Comparison of ENCODE assay signal across 8 cellular contexts in genomic region chr10:110425684-110426293, GRCh38.
DNase-seq lines count a peak whose midpoint lies in the region; ATAC-seq, FAIRE-seq and TF ChIP-seq lines count a peak whose summit lies in the region.

No MANE protein-coding gene starts in this region.

- intact Hi-C loops in kidney (cut with DNase I), result no loop called here

- DNase-seq in AG20443 (ENCODE audit: low spot score) (peak; percentile 86), iris pigment epithelial cell (ENCODE audit: low read depth) (peak; percentile 99), thoracic aorta (ENCODE audit: low spot score) (no peak), NCI-H1436 treated with DMSO at 0.1 percent for 48 hours (lab: John Stamatoyannopoulos, UW) (no peak), kidney (no peak)
- peak; percentile 41 for DNase-seq in activated CD8-positive, alpha-beta memory T cell treated with anti-CD3 and anti-CD28 coated beads, Interleukin-2, amount 50 U/mL, for 4 hours

- H3K27me3 ChIP-seq in thoracic aorta (replicated peaks; ENCODE audit: insufficient read depth), result no peaks in the 10 kb centered on the region

- FAIRE-seq in kidney (lab: Jason Lieb, UNC), result no peak

- H3K9me3 ChIP-seq in thoracic aorta, result no peaks in the 10 kb centered on the region
- no peaks in the 10 kb centered on the region for H3K9me3 ChIP-seq in kidney (ENCODE audit: control insufficient read depth in 1 of 2, low read length in 2 of 2)

- H3K4me1 ChIP-seq in thoracic aorta (ENCODE audit: control insufficient read depth in 1 of 2, low read depth in 2 of 2) (peaks cover 0 to 2% of the 10 kb centered on the region in 2 donors), kidney (ENCODE audit: control insufficient read depth in 1 of 2, insufficient read depth in 1 of 2, low read depth in 1 of 2, low read length in 2 of 2) (no peaks in the 10 kb centered on the region)

- no peak for TF ChIP-seq CTCF in thoracic aorta (IDR thresholded peaks at IDR 0.05)
- no peak for TF ChIP-seq CTCF in kidney (IDR thresholded peaks at IDR 0.05; ENCODE audit: borderline replicate concordance, extremely low read depth, insufficient read depth)

- no peak overlapping the region for H3K9ac ChIP-seq in kidney (ENCODE audit: low read length in 2 of 2)

- ATAC-seq in GM19463 (IDR thresholded peaks at IDR 0.05; ENCODE audit: unreplicated experiment) (peak; percentile 70), HG03558 (IDR thresholded peaks at IDR 0.05; ENCODE audit: extremely low read depth, unreplicated experiment) (peak; percentile 72), thoracic aorta (ENCODE audit: insufficient number of reproducible peaks, low FRiP score, low read depth) (peak; percentile 46)

- H3K4me3 ChIP-seq in thoracic aorta (no peak overlapping the region), kidney (ENCODE audit: low read length in 2 of 2) (no peak overlapping the region)

- H3K27ac ChIP-seq in thoracic aorta, result no peak overlapping the region
- peak overlapping the region in 1 of 2 donors; percentile 14 for H3K27ac ChIP-seq in kidney (ENCODE audit: low read depth in 2 of 2, low read length in 2 of 2)

- H3K36me3 ChIP-seq in thoracic aorta, result no peaks in the 10 kb centered on the region
- no peaks in the 10 kb centered on the region for H3K36me3 ChIP-seq in kidney (ENCODE audit: control insufficient read depth in 1 of 2, insufficient read depth in 2 of 2, low read length in 2 of 2)

Comparison
In these comparisons a context has a peak if more than half of its experiments do, and no peak if none do; other contexts are left out.
1. DNase-seq: peak in AG20443 (single experiment), activated CD8-positive, alpha-beta memory T cell treated with anti-CD3 and anti-CD28 coated beads, Interleukin-2, amount 50 U/mL, for 4 hours (single experiment) and iris pigment epithelial cell (single experiment); none in thoracic aorta (single experiment), NCI-H1436 treated with DMSO at 0.1 percent for 48 hours (single experiment) and kidney (single experiment).
2. Peak in every context shown above with its lines, with median percentiles within 50 percentile points of each other: ATAC-seq.